In the genomic region with DNA sequence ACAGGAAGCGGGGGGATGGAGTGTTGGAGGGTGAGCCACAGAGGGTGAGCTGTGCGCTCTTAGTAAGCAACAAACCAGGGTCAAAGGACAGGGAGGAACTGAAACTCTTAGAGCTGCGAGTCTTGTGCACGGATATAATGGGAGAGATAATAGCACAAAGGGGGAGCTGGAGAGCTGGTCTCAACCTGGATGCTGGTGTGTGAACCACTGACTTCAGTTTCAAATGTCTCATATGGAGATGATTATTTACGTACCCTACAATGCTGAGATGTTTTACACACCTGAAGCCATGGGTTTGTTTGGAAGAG, we compare ENCODE assay signal across 1 cellular context.
TF ChIP-seq lines count a peak whose summit lies in the region.

No MANE protein-coding gene starts in this region.

TF ChIP-seq in GM12878, 131 proteins besides CTCF, POLR2A, EP300 and RAD21 (continued from another document):
- TF ChIP-seq, protein P1, sequence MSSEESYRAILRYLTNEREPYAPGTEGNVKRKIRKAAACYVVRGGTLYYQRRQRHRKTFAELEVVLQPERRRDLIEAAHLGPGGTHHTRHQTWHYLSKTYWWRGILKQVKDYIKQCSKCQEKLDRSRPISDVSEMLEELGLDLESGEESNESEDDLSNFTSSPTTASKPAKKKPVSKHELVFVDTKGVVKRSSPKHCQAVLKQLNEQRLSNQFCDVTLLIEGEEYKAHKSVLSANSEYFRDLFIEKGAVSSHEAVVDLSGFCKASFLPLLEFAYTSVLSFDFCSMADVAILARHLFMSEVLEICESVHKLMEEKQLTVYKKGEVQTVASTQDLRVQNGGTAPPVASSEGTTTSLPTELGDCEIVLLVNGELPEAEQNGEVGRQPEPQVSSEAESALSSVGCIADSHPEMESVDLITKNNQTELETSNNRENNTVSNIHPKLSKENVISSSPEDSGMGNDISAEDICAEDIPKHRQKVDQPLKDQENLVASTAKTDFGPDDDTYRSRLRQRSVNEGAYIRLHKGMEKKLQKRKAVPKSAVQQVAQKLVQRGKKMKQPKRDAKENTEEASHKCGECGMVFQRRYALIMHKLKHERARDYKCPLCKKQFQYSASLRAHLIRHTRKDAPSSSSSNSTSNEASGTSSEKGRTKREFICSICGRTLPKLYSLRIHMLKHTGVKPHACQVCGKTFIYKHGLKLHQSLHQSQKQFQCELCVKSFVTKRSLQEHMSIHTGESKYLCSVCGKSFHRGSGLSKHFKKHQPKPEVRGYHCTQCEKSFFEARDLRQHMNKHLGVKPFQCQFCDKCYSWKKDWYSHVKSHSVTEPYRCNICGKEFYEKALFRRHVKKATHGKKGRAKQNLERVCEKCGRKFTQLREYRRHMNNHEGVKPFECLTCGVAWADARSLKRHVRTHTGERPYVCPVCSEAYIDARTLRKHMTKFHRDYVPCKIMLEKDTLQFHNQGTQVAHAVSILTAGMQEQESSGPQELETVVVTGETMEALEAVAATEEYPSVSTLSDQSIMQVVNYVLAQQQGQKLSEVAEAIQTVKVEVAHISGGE (CRISPR knock-in tag; IDR thresholded peaks at IDR 0.05): no peak
- no peak for TF ChIP-seq FOXK2 (IDR thresholded peaks at IDR 0.05)
- peak; percentile 13 for TF ChIP-seq SP1 (IDR thresholded peaks at IDR 0.05; ENCODE audit: low read depth, low read length)
- no peak for TF ChIP-seq KDM1A (IDR thresholded peaks at IDR 0.05; ENCODE audit: borderline replicate concordance)
- no peak for TF ChIP-seq JUND (IDR thresholded peaks at IDR 0.05; ENCODE audit: low read depth, low read length)
- TF ChIP-seq SPI1 (IDR thresholded peaks at IDR 0.05; ENCODE audit: borderline replicate concordance, insufficient read depth, low read depth, low read length): peak; percentile 100
- no peak for TF ChIP-seq ZNF217 (IDR thresholded peaks at IDR 0.05)
- 0 out of 2 replicates have a peak, but pooled peaks have one; percentile 44 for TF ChIP-seq SMARCA5 (IDR thresholded peaks at IDR 0.05)
- no peak for TF ChIP-seq KLF5 (IDR thresholded peaks at IDR 0.05; ENCODE audit: partially characterized antibody)
- no peak for TF ChIP-seq KAT2A (conservative IDR thresholded peaks at IDR 0.05; ENCODE audit: control insufficient read depth, low read depth, low read length)
- no peak for TF ChIP-seq CEBPB (IDR thresholded peaks at IDR 0.05; ENCODE audit: borderline replicate concordance in 1 of 2, low read depth in 2 of 2, low read length in 2 of 2)
- TF ChIP-seq YY1 (IDR thresholded peaks at IDR 0.05; ENCODE audit: low read depth, low read length): peak; percentile 35; the same call in 1 of the 2 replicates
- TF ChIP-seq HDAC2 (IDR thresholded peaks at IDR 0.05): no peak
- no peak for TF ChIP-seq SMAD1 (IDR thresholded peaks at IDR 0.05; ENCODE audit: low read depth, partially characterized antibody)
- TF ChIP-seq DPF2 (IDR thresholded peaks at IDR 0.05): peak; percentile 93
- TF ChIP-seq, protein P2, sequence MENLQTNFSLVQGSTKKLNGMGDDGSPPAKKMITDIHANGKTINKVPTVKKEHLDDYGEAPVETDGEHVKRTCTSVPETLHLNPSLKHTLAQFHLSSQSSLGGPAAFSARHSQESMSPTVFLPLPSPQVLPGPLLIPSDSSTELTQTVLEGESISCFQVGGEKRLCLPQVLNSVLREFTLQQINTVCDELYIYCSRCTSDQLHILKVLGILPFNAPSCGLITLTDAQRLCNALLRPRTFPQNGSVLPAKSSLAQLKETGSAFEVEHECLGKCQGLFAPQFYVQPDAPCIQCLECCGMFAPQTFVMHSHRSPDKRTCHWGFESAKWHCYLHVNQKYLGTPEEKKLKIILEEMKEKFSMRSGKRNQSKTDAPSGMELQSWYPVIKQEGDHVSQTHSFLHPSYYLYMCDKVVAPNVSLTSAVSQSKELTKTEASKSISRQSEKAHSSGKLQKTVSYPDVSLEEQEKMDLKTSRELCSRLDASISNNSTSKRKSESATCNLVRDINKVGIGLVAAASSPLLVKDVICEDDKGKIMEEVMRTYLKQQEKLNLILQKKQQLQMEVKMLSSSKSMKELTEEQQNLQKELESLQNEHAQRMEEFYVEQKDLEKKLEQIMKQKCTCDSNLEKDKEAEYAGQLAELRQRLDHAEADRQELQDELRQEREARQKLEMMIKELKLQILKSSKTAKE (IDR thresholded peaks at IDR 0.05; ENCODE audit: low read depth, poor library complexity, severe bottlenecking): no peak
- TF ChIP-seq ZZZ3 (IDR thresholded peaks at IDR 0.05; ENCODE audit: control insufficient read depth, insufficient read length, low read depth): no peak
- TF ChIP-seq MXI1 (IDR thresholded peaks at IDR 0.05; ENCODE audit: low read depth, low read length): 0 out of 2 replicates have a peak, but pooled peaks have one; percentile 13
- TF ChIP-seq ZNF384 (IDR thresholded peaks at IDR 0.05; ENCODE audit: borderline replicate concordance, low read depth, low read length): no peak
- peak; percentile 77 for TF ChIP-seq NR2C1 (IDR thresholded peaks at IDR 0.05)
- no peak for TF ChIP-seq STAT1 (conservative IDR thresholded peaks at IDR 0.05)
- TF ChIP-seq NR2C2 (IDR thresholded peaks at IDR 0.05; ENCODE audit: borderline replicate concordance, control insufficient read depth, insufficient read length, low read depth): no peak
- TF ChIP-seq SMAD5 (IDR thresholded peaks at IDR 0.05; ENCODE audit: low read depth): no peak
- no peak for TF ChIP-seq EZH2 (IDR thresholded peaks at IDR 0.05; ENCODE audit: borderline replicate concordance, control insufficient read depth, low read depth, low read length)
- no peak for TF ChIP-seq CHD1 (IDR thresholded peaks at IDR 0.05; ENCODE audit: low read depth, low read length)
- TF ChIP-seq MEF2B (IDR thresholded peaks at IDR 0.05; ENCODE audit: partially characterized antibody, poor library complexity, severe bottlenecking): no peak
- TF ChIP-seq TAF1 (IDR thresholded peaks at IDR 0.05; ENCODE audit: borderline replicate concordance, low read depth, low read length): no peak
- TF ChIP-seq EED (IDR thresholded peaks at IDR 0.05; ENCODE audit: low read depth): peak; percentile 91
- no peak; the same call in 1 of the 2 replicates for TF ChIP-seq BACH1 (IDR thresholded peaks at IDR 0.05; ENCODE audit: borderline replicate concordance)
- no peak for TF ChIP-seq CBFB (IDR thresholded peaks at IDR 0.05; ENCODE audit: low read depth)
- no peak for TF ChIP-seq RELA (IDR thresholded peaks at IDR 0.05; ENCODE audit: borderline replicate concordance, partially characterized antibody)
- TF ChIP-seq, protein P3, sequence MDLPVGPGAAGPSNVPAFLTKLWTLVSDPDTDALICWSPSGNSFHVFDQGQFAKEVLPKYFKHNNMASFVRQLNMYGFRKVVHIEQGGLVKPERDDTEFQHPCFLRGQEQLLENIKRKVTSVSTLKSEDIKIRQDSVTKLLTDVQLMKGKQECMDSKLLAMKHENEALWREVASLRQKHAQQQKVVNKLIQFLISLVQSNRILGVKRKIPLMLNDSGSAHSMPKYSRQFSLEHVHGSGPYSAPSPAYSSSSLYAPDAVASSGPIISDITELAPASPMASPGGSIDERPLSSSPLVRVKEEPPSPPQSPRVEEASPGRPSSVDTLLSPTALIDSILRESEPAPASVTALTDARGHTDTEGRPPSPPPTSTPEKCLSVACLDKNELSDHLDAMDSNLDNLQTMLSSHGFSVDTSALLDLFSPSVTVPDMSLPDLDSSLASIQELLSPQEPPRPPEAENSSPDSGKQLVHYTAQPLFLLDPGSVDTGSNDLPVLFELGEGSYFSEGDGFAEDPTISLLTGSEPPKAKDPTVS (IDR thresholded peaks at IDR 0.05; ENCODE audit: low read depth, low read length): no peak
